ENCODE assay signal across 8 cellular contexts in the genomic region with DNA sequence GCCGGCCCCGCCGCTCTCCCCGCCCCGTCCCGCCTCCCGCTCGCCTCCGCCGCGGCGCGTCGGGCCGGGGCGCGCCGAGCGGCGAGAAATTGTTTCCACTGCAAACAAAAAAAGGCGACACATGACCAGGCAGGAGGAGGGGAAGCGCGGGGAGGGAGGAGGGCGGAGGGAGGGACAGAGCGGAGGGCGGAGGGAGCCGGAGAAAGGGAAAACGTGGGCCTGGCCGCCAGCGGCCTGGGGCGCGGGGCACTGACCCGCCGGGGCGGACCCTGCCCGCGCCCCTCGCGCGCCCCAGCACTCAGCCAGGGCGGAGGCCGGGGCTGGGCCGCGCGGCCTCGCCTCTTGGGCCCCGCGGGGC. TPM values are rescaled to one million over a fixed set of nuclear protein-coding genes. Genes with fewer than 3 reads are reported as not detected.
DNase-seq lines count a peak whose midpoint lies in the region; ATAC-seq and TF ChIP-seq lines count a peak whose summit lies in the region.

Gene FOXN3, minus strand, starts transcription at position 123 of the 358 bp plus-strand sequence. CDS start 4,757 bp downstream, outside the sequence.

- peak within 1 kb of the TSS; percentile 95 for H3K4me3 Mint-ChIP-seq in T-helper 2 cell treated with Interferon-gamma antibody and Interleukin-4, amounts not matched to agents 5 μg/mL and 100 μg/mL, for 36 hours

- in situ Hi-C loops in GM13976 (cut with MboI; ENCODE audit: low sequenced_read_pairs, unreplicated experiment), result loop anchor here (10.0 to 25.0 kb wide), 2 partner anchors 232 to 380 kb away; no protein-coding TSS in a partner anchor

- peak within 1 kb of the TSS; percentile 92 for H3K27ac Mint-ChIP-seq in T-helper 2 cell treated with Interferon-gamma antibody and Interleukin-4, amounts not matched to agents 5 μg/mL and 100 μg/mL, for 36 hours

- H3K27me3 Mint-ChIP-seq in T-helper 2 cell treated with Interferon-gamma antibody and Interleukin-4, amounts not matched to agents 5 μg/mL and 100 μg/mL, for 36 hours (ENCODE audit: low read depth), result no peaks in the 10 kb centered on the region

- DNase-seq in GM13976 (ENCODE audit: low spot score) (peak; percentile 91), NCI-H1694 treated with DMSO at 0.1 percent for 48 hours (lab: John Stamatoyannopoulos, UW) (peak; percentile 89), anterior cingulate cortex (lab: John Stamatoyannopoulos, UW) (peak in 57 of 58 donors; percentile 22 to 92 (median 82)), right cardiac atrium (peak; percentile 94 to 97 (median 97)), uterus (peak; percentile 91 to 92)
- peak; percentile 80 for DNase-seq in T-helper 2 cell treated with Interferon-gamma antibody and Interleukin-4, amounts not matched to agents 5 μg/mL and 100 μg/mL, for 36 hours (ENCODE audit: low spot score)

- peak within 1 kb of the TSS; percentile 88 for H3K9ac ChIP-seq in rectal smooth muscle tissue (ENCODE audit: low read length)

- ATAC-seq in HG02870 (IDR thresholded peaks at IDR 0.05; ENCODE audit: unreplicated experiment) (peak; percentile 36), right cardiac atrium (peak; percentile 80 to 85)

- peaks cover 46% of the 10 kb centered on the region for H3K4me1 Mint-ChIP-seq in T-helper 2 cell treated with Interferon-gamma antibody and Interleukin-4, amounts not matched to agents 5 μg/mL and 100 μg/mL, for 36 hours (ENCODE audit: low read depth)

- H3K27me3 ChIP-seq in right cardiac atrium (ENCODE audit: control insufficient read depth, insufficient read depth) (no peaks in the 10 kb centered on the region), rectal smooth muscle tissue (ENCODE audit: control insufficient read depth, insufficient read depth, low read length) (no peaks in the 10 kb centered on the region), uterus (no peaks in the 10 kb centered on the region)

- peaks cover 22% of the 10 kb centered on the region for H3K36me3 Mint-ChIP-seq in T-helper 2 cell treated with Interferon-gamma antibody and Interleukin-4, amounts not matched to agents 5 μg/mL and 100 μg/mL, for 36 hours (ENCODE audit: low read depth)

- intact Hi-C loops in right cardiac atrium (cut with DNase I), result loop anchor here in 3 of 4 donors (5.0 to 10.0 kb wide), 5 partner anchors 200 to 498 kb away; no protein-coding TSS in a partner anchor
- intact Hi-C loops in uterus (cut with DNase I; ENCODE audit: low total_unique reads), result loop anchor here (10.0 kb wide), 1 partner anchor 112 kb away; no protein-coding TSS in a partner anchor

- H3K36me3 ChIP-seq in rectal smooth muscle tissue (ENCODE audit: control insufficient read depth, insufficient read depth, low read length) (peaks cover 2% of the 10 kb centered on the region), uterus (no peaks in the 10 kb centered on the region)

- 1% methylated on average over 47 of the region's 48 CpGs for WGBS in right cardiac atrium

- H3K9me3 ChIP-seq in right cardiac atrium (ENCODE audit: control insufficient read depth, low read length), result no peaks in the 10 kb centered on the region
- H3K9me3 ChIP-seq in uterus, result no peaks in the 10 kb centered on the region

- TF ChIP-seq POLR2A in uterus (IDR thresholded peaks at IDR 0.05), result peak; percentile 66 to 69

- no peaks in the 10 kb centered on the region for H3K9me3 Mint-ChIP-seq in T-helper 2 cell treated with Interferon-gamma antibody and Interleukin-4, amounts not matched to agents 5 μg/mL and 100 μg/mL, for 36 hours

- H3K27ac ChIP-seq in right cardiac atrium (ENCODE audit: low read length), result peak within 1 kb of the TSS; percentile 97
- H3K27ac ChIP-seq in rectal smooth muscle tissue (ENCODE audit: low read depth, low read length), result peak within 1 kb of the TSS; percentile 98
- peak within 1 kb of the TSS; percentile 92 to 99 for H3K27ac ChIP-seq in uterus

- H3K4me1 ChIP-seq in right cardiac atrium (ENCODE audit: control insufficient read depth, insufficient read depth, low read length) (peaks cover 5% of the 10 kb centered on the region), rectal smooth muscle tissue (ENCODE audit: control insufficient read depth, insufficient read depth, low read length) (peaks cover 7% of the 10 kb centered on the region), uterus (peaks cover 3 to 4% of the 10 kb centered on the region in 2 donors)

- H3K4me3 ChIP-seq in right cardiac atrium (ENCODE audit: low read length) (peak within 1 kb of the TSS; percentile 98), rectal smooth muscle tissue (ENCODE audit: low read length) (peak within 1 kb of the TSS; percentile 90), uterus (peak within 1 kb of the TSS; percentile 83 to 100)

- TF ChIP-seq CTCF in GM13976 (IDR thresholded peaks at IDR 0.05; ENCODE audit: borderline replicate concordance, control extremely low read depth, extremely low read depth, insufficient read depth, missing control alignments) (no peak), uterus (IDR thresholded peaks at IDR 0.05) (peak in 1 of 4 experiments; percentile 13)

RNA-seq across cellular contexts. Expression of gene FOXN3, which starts in this region (rescaled TPM):
- total RNA-seq in right cardiac atrium, result 100 to 1,000 TPM; 116 to 146 (median 125) TPM
- 31.5 TPM for polyA plus RNA-seq in right cardiac atrium
- 100 to 1,000 TPM in 1 of 4 donors, 10 to 100 TPM in 3; 37.7 to 103 (median 74.9) TPM for total RNA-seq in uterus

Comparison
In these comparisons a context has a peak if more than half of its experiments do, and no peak if none do; other contexts are left out.
1. Peak in every context shown above with its lines: DNase-seq, ATAC-seq, H3K4me3 ChIP-seq and H3K27ac ChIP-seq.